ENCODE assay signal across 26 cellular contexts in the genomic region with DNA sequence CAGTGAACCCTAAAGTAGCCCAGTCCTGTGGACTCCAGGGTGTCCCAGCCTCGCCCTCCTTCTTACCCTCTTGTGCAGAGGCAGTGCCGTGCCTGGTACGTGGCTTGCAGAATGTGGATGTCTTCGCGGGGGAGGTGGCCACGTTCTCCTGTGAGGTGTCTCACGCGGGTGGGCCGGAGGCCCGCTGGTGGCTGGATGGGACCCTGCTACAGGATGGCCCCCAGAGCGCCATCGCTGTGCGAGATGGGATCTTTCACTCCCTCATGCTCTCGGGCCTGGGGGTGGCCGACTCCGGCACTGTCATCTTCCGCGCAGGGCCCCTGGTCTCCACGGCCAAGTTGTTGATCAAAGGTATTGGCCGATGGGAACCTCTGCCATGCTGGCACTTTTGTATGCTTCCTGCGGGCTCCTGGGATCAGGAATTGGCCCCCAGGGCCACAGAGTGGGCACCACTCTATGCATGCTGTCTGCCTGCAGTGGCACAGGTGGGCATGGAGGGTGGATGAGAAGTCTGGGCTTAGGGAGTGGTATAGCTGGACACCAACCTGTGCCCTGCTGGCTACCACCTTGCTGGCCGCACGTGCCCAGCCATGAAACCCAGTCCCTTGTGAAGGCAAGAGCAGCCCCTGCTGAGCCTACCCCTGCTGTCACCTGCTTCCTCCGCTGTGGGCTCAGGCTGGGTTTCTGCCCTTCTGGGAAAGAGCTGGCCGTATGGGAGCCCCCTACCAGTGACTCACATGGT.
DNase-seq lines count a peak whose midpoint lies in the region; ATAC-seq and TF ChIP-seq lines count a peak whose summit lies in the region.
"Had no signal": no experiment of that assay in that cellular context is flagged by ENCODE, and none has a peak within 500 bp of the region (broad histone marks: within the 10 kb centered on the region; RNA-seq: fewer than 3 reads in every experiment).

No MANE protein-coding gene starts in this region.

- TF ChIP-seq CTCF in ovary (IDR thresholded peaks at IDR 0.05) (no peak), upper lobe of right lung (IDR thresholded peaks at IDR 0.05) (no peak)

- H3K9me3 ChIP-seq in right cardiac atrium (ENCODE audit: control insufficient read depth, low read length): no peaks in the 10 kb centered on the region
- peaks cover 0 to 7% of the 10 kb centered on the region in 2 donors for H3K9me3 ChIP-seq in ovary
- H3K9me3 ChIP-seq in upper lobe of right lung: no peaks in the 10 kb centered on the region
- H3K9me3 ChIP-seq: BE2C, thyroid gland had no signal

- no peak for TF ChIP-seq EP300 in ovary (IDR thresholded peaks at IDR 0.05)

- H3K27me3 ChIP-seq in right cardiac atrium (ENCODE audit: control insufficient read depth, insufficient read depth) (no peaks in the 10 kb centered on the region), ovary (no peaks in the 10 kb centered on the region), upper lobe of right lung (no peaks in the 10 kb centered on the region)
- H3K27me3 ChIP-seq: BE2C, cardiac muscle cell, MG63, thyroid gland had no signal

- no peak for TF ChIP-seq POLR2A in ovary (IDR thresholded peaks at IDR 0.05)

- no peak for ATAC-seq in Right ventricle myocardium superior (ENCODE audit: poor library complexity)
- no peak for ATAC-seq in Right ventricle myocardium inferior
- ATAC-seq in right cardiac atrium: no peak
- no peak for ATAC-seq in upper lobe of right lung
- ATAC-seq in HG02852 (IDR thresholded peaks at IDR 0.05; ENCODE audit: unreplicated experiment): no peak
- ATAC-seq: activated CD4-positive, CD25-positive, alpha-beta regulatory T cell treated with anti-CD3 and anti-CD28 coated beads, Interleukin-2, amount 50 U/mL, for 24 hours; naive thymus-derived CD4-positive, alpha-beta T cell had no signal

- H3K27ac ChIP-seq in right cardiac atrium (ENCODE audit: low read length) (peak overlapping the region; percentile 20), ovary (no peak overlapping the region), upper lobe of right lung (no peak overlapping the region)
- H3K27ac ChIP-seq: cardiac muscle cell, KMS-11, PC-9, thyroid gland had no signal

- H3K4me3 ChIP-seq in right cardiac atrium (ENCODE audit: low read length) (no peak overlapping the region), ovary (no peak overlapping the region), upper lobe of right lung (no peak overlapping the region)
- H3K4me3 ChIP-seq: cardiac muscle cell, MG63, PC-9, thyroid gland had no signal

- no peaks in the 10 kb centered on the region for H3K4me1 ChIP-seq in right cardiac atrium (ENCODE audit: control insufficient read depth, insufficient read depth, low read length)
- H3K4me1 ChIP-seq in ovary (ENCODE audit: insufficient read depth): no peaks in the 10 kb centered on the region
- H3K4me1 ChIP-seq in upper lobe of right lung: no peaks in the 10 kb centered on the region
- H3K4me1 ChIP-seq: BE2C, thyroid gland had no signal

- DNase-seq in Right ventricle myocardium superior: peak; percentile 30
- no peak for DNase-seq in Right ventricle myocardium inferior (ENCODE audit: missing footprints)
- peak in 1 of 3 donors; percentile 39 for DNase-seq in right cardiac atrium
- DNase-seq in ovary: peak; percentile 5 to 22 (median 10)
- peak; percentile 51 for DNase-seq in upper lobe of right lung
- DNase-seq in cerebellar nuclear complex (lab: John Stamatoyannopoulos, UW): no peak
- DNase-seq: activated naive CD8-positive, alpha-beta T cell treated with anti-CD3 and anti-CD28 coated beads for 36 hours; cortex of kidney; DMS 273 treated with DMSO at 0.1 percent for 48 hours; effector memory CD4-positive, alpha-beta T cell; glutamatergic neuron; MG63; NCI-H2081 treated with DMSO at 0.1 percent for 48 hours; occipital lobe; PC-9; retina; SHP77; stimulated activated CD4-positive, alpha-beta T cell treated with anti-CD3 and anti-CD28 coated beads, Interleukin-2, amount 100 ng/mL, for 24 hours; T-helper 2 cell; thyroid gland had no signal

- WGBS in right cardiac atrium: 95% methylated on average over 25 of the region's 25 CpGs
- 92 to 97% (median 97%) methylated on average over 25 of the region's 25 CpGs for WGBS in ovary, 3 donors

- no peaks in the 10 kb centered on the region for H3K36me3 ChIP-seq in ovary
- no peaks in the 10 kb centered on the region for H3K36me3 ChIP-seq in upper lobe of right lung
- H3K36me3 ChIP-seq: BE2C, MG63, thyroid gland had no signal

- intact Hi-C loops in Right ventricle myocardium superior (cut with DNase I): no loop called here
- intact Hi-C loops in Right ventricle myocardium inferior (cut with DNase I): no loop called here
- intact Hi-C loops in right cardiac atrium (cut with DNase I): no loop called here
- intact Hi-C loops in ovary (cut with DNase I): no loop called here
- intact Hi-C loops in upper lobe of right lung (cut with DNase I): no loop called here

Comparison
In these comparisons a context has a peak if more than half of its experiments do, and no peak if none do; other contexts are left out.
1. DNase-seq: peak in Right ventricle myocardium superior (single experiment), ovary (5 of 5) and upper lobe of right lung (single experiment); none in Right ventricle myocardium inferior (single experiment) and cerebellar nuclear complex (0 of 2).